ENCODE assay signal across 1 cellular context in the genomic region with DNA sequence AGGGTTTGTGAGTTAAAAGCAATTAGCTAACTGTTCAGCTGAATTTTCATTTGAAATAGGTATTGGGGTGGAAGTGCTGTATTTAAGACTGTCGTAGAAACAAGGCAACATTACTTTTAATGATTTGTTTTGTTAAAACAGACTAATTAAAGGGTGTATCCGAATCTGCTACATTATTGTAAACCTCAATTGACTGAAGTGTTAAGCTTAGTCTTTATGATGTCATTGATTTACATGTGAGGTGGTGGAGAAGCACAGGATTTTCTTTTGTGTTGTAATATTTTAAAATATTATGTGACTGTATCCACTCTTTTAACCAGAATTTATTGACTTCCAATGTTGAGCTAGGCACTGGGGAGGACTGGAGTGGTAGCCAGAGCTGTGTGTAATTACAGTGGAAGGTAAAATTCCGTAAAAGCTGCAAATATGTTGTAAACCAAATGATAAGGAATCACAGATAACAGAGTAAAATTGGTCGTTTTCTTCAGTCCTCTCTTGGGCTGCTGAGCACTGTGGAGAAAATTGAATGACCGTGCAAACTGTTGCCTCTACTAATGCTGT.
TF ChIP-seq lines count a peak whose summit lies in the region.

No MANE protein-coding gene starts in this region.

TF ChIP-seq in H1, 55 proteins besides CTCF, POLR2A, EP300 and RAD21 (continued from another document):
- no peak for TF ChIP-seq RFX5 (IDR thresholded peaks at IDR 0.05; ENCODE audit: borderline replicate concordance, low read depth, low read length)
- TF ChIP-seq CEBPB (IDR thresholded peaks at IDR 0.05; ENCODE audit: low read depth, low read length): no peak
- TF ChIP-seq FOSL1 (IDR thresholded peaks at IDR 0.05; ENCODE audit: insufficient read depth, low read depth, low read length): no peak
- TF ChIP-seq SIX5 (IDR thresholded peaks at IDR 0.05; ENCODE audit: low read depth, low read length): no peak
- no peak for TF ChIP-seq SP4 (IDR thresholded peaks at IDR 0.05; ENCODE audit: low read length)
TF ChIP-seq in H1: peak in this region for 0.
